ENCODE assay signal across 28 cellular contexts in genomic region chr5:107254902-107255234, GRCh38.
"Had no signal": no experiment of that assay in that cellular context is flagged by ENCODE, and none has a peak within 500 bp of the region (broad histone marks: within the 10 kb centered on the region; RNA-seq: fewer than 3 reads in every experiment).

No MANE protein-coding gene starts in this region.

- DNase-seq: activated CD4-positive, alpha-beta memory T cell treated with anti-CD3 and anti-CD28 coated beads for 36 hours; activated CD4-positive, alpha-beta T cell treated with anti-CD3 and anti-CD28 coated beads, Interleukin-2, amount 10 ng/mL, durations not matched to agents 7 days and 5 days; activated CD4-positive, CD25-positive, alpha-beta regulatory T cell; activated CD8-positive, alpha-beta memory T cell treated with anti-CD3 and anti-CD28 coated beads for 24 hours; activated effector memory CD4-positive, alpha-beta T cell treated with anti-CD3 and anti-CD28 coated beads, Interleukin-2, amount 50 U/mL, for 16 hours; activated naive CD4-positive, alpha-beta T cell treated with Interleukin-2 at 50 U/mL for 16 hours; activated naive CD8-positive, alpha-beta T cell treated with anti-CD3 and anti-CD28 coated beads, Interleukin-2, amount 50 U/mL, for 24 hours; activated T-cell treated with anti-CD3 and anti-CD28 coated beads, Interleukin-2, amount 50 U/mL, for 4 hours; amniotic stem cell; brain microvascular endothelial cell; KG1; MV-4-11; NCI-H1105 treated with DMSO at 0.1 percent for 48 hours; NCI-H1436 treated with DMSO at 0.1 percent for 48 hours; NCI-H187; NCI-H446; NCI-H524; NCI-H748 treated with DMSO at 0.1 percent for 48 hours; Peyer's patch; Right ventricle myocardium superior; SJCRH30; T-cell; T-helper 2 cell; T1000 had no signal

- H3K9me3 ChIP-seq: Peyer's patch, SJCRH30 had no signal

- H3K27ac Mint-ChIP-seq: activated CD4-positive, alpha-beta memory T cell treated with anti-CD3 and anti-CD28 coated beads for 36 hours; activated CD4-positive, alpha-beta T cell treated with anti-CD3 and anti-CD28 coated beads, Interleukin-2, amount 10 ng/mL, durations not matched to agents 7 days and 5 days; activated naive CD4-positive, alpha-beta T cell treated with anti-CD3 and anti-CD28 coated beads, Interleukin-2, amount 50 U/mL, for 72 hours; activated naive CD8-positive, alpha-beta T cell treated with anti-CD3 and anti-CD28 coated beads, Interleukin-2, amount 50 U/mL, for 24 hours; IgD-negative memory B cell; T-cell had no signal

- H3K36me3 ChIP-seq: brain microvascular endothelial cell, cardiac muscle cell, Peyer's patch, SJCRH30 had no signal

- H3K27me3 Mint-ChIP-seq: activated CD4-positive, alpha-beta memory T cell treated with anti-CD3 and anti-CD28 coated beads for 36 hours; activated CD4-positive, alpha-beta T cell treated with anti-CD3 and anti-CD28 coated beads, Interleukin-2, amount 10 ng/mL, durations not matched to agents 7 days and 5 days had no signal

- H3K27me3 ChIP-seq: brain microvascular endothelial cell, cardiac muscle cell, Peyer's patch, SJCRH30 had no signal

- H3K27ac ChIP-seq: brain microvascular endothelial cell, cardiac muscle cell, Peyer's patch, RWPE1 had no signal

- H3K4me1 Mint-ChIP-seq: activated naive CD8-positive, alpha-beta T cell treated with anti-CD3 and anti-CD28 coated beads, Interleukin-2, amount 50 U/mL, for 24 hours; IgD-negative memory B cell; T-cell had no signal

- ATAC-seq: activated naive CD4-positive, alpha-beta T cell treated with anti-CD3 and anti-CD28 coated beads, Interleukin-2, amount 50 U/mL, for 72 hours; activated naive CD8-positive, alpha-beta T cell treated with anti-CD3 and anti-CD28 coated beads, Interleukin-2, amount 50 U/mL, for 24 hours; activated T-cell treated with anti-CD3 and anti-CD28 coated beads, Interleukin-2, amount 50 U/mL, for 4 hours; T-cell had no signal

- H3K9me3 Mint-ChIP-seq: activated CD4-positive, alpha-beta memory T cell treated with anti-CD3 and anti-CD28 coated beads for 36 hours; activated naive CD8-positive, alpha-beta T cell treated with anti-CD3 and anti-CD28 coated beads, Interleukin-2, amount 50 U/mL, for 24 hours; activated T-cell treated with anti-CD3 and anti-CD28 coated beads, Interleukin-2, amount 50 U/mL, for 4 hours had no signal

- H3K4me1 ChIP-seq: Peyer's patch had no signal

- H3K36me3 Mint-ChIP-seq: activated CD4-positive, alpha-beta memory T cell treated with anti-CD3 and anti-CD28 coated beads for 36 hours; IgD-negative memory B cell; T-cell had no signal

- H3K4me3 Mint-ChIP-seq: activated CD4-positive, alpha-beta memory T cell treated with anti-CD3 and anti-CD28 coated beads for 36 hours; activated CD4-positive, alpha-beta T cell treated with anti-CD3 and anti-CD28 coated beads, Interleukin-2, amount 10 ng/mL, durations not matched to agents 7 days and 5 days; activated naive CD8-positive, alpha-beta T cell treated with anti-CD3 and anti-CD28 coated beads, Interleukin-2, amount 50 U/mL, for 24 hours; activated T-cell treated with anti-CD3 and anti-CD28 coated beads, Interleukin-2, amount 50 U/mL, for 4 hours; IgD-negative memory B cell; T-cell had no signal

- H3K4me3 ChIP-seq: cardiac muscle cell, Peyer's patch, SJCRH30 had no signal
